Comparison of ENCODE assay signal across 19 cellular contexts in the genomic region with DNA sequence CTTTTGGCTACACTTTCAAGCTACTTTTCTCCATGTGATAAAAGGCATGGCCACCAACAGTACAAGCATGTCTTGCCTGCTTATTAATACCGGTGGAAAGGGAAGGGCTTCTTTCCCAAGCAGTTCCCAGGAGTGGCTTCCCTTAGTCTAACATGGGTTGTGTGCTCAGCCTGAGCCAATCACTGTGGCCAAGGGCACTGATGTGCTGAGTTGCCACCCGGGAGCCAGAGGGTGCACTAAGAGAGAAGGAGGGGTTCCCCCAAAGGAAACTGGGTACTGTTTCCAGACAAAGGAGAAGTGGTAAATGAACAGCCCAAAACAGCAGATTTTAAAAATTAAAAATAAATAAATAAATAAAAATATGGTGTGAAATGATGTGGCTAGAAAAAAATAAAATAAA.
"Had no signal": no experiment of that assay in that cellular context is flagged by ENCODE, and none has a peak within 500 bp of the region (broad histone marks: within the 10 kb centered on the region; RNA-seq: fewer than 3 reads in every experiment).

No MANE protein-coding gene starts in this region.

- H3K36me3 ChIP-seq: gastroesophageal sphincter, vagina had no signal

- ATAC-seq: activated CD4-positive, CD25-positive, alpha-beta regulatory T cell treated with anti-CD3 and anti-CD28 coated beads, Interleukin-2, amount 50 U/mL, for 24 hours; activated CD8-positive, alpha-beta memory T cell treated with anti-CD3 and anti-CD28 coated beads, Interleukin-2, amount 10 ng/mL, durations not matched to agents 7 days and 5 days; effector memory CD8-positive, alpha-beta T cell; gastroesophageal sphincter; natural killer cell treated with Interleukin-12 subunit alpha and Interleukin-12 subunit beta and Interleukin-15 and Interleukin-18, amount 100 ng/mL, for 72 hours had no signal

- H3K4me3 ChIP-seq: gastroesophageal sphincter, vagina had no signal

- H3K4me1 ChIP-seq: gastroesophageal sphincter, vagina had no signal

- DNase-seq: activated CD4-positive, alpha-beta T cell treated with anti-CD3 and anti-CD28 coated beads, Interleukin-2, amount 50 U/mL, for 4 hours; activated CD8-positive, alpha-beta memory T cell treated with anti-CD3 and anti-CD28 coated beads, Interleukin-2, amount 10 ng/mL, durations not matched to agents 7 days and 5 days; activated effector memory CD4-positive, alpha-beta T cell treated with Interleukin-2 at 50 U/mL for 16 hours; activated T-cell treated with anti-CD3 and anti-CD28 coated beads, Interleukin-2, amount 50 U/mL, for 24 hours; cerebellar nuclear complex; effector memory CD8-positive, alpha-beta T cell; hippocampal formation; occipital lobe; stimulated activated CD4-positive, alpha-beta T cell treated with anti-CD3 and anti-CD28 coated beads, Interleukin-4, amount 100 ng/mL, for 24 hours; T-helper 2 cell had no signal

- H3K9me3 Mint-ChIP-seq: activated T-cell treated with anti-CD3 and anti-CD28 coated beads, Interleukin-2, amount 50 U/mL, for 24 hours; dendritic cell treated with granulocyte-macrophage colony-stimulating factor and Interleukin-4, amounts not matched to agents 40 ng/mL and 50 ng/mL, for 4 days; effector memory CD8-positive, alpha-beta T cell; natural killer cell treated with Interleukin-12 subunit alpha and Interleukin-12 subunit beta and Interleukin-15 and Interleukin-18, amount 100 ng/mL, for 72 hours had no signal

- H3K4me3 Mint-ChIP-seq: activated CD8-positive, alpha-beta memory T cell treated with anti-CD3 and anti-CD28 coated beads, Interleukin-2, amount 10 ng/mL, durations not matched to agents 7 days and 5 days; activated naive CD8-positive, alpha-beta T cell; activated T-cell treated with anti-CD3 and anti-CD28 coated beads, Interleukin-2, amount 50 U/mL, for 24 hours; brain; dendritic cell treated with granulocyte-macrophage colony-stimulating factor and Interleukin-4, amounts not matched to agents 40 ng/mL and 50 ng/mL, for 4 days; effector memory CD8-positive, alpha-beta T cell; natural killer cell treated with Interleukin-12 subunit alpha and Interleukin-12 subunit beta and Interleukin-15 and Interleukin-18, amount 100 ng/mL, for 72 hours had no signal

- H3K27ac Mint-ChIP-seq: activated CD8-positive, alpha-beta memory T cell treated with anti-CD3 and anti-CD28 coated beads, Interleukin-2, amount 10 ng/mL, durations not matched to agents 7 days and 5 days; activated naive CD8-positive, alpha-beta T cell; activated T-cell treated with anti-CD3 and anti-CD28 coated beads, Interleukin-2, amount 50 U/mL, for 24 hours; brain; dendritic cell treated with granulocyte-macrophage colony-stimulating factor and Interleukin-4, amounts not matched to agents 40 ng/mL and 50 ng/mL, for 4 days; effector memory CD8-positive, alpha-beta T cell; natural killer cell treated with Interleukin-12 subunit alpha and Interleukin-12 subunit beta and Interleukin-15 and Interleukin-18, amount 100 ng/mL, for 72 hours had no signal

- H3K36me3 Mint-ChIP-seq: activated CD8-positive, alpha-beta memory T cell treated with anti-CD3 and anti-CD28 coated beads, Interleukin-2, amount 10 ng/mL, durations not matched to agents 7 days and 5 days; activated naive CD8-positive, alpha-beta T cell; brain; natural killer cell treated with Interleukin-12 subunit alpha and Interleukin-12 subunit beta and Interleukin-15 and Interleukin-18, amount 100 ng/mL, for 72 hours had no signal

- FAIRE-seq: TTC549 had no signal

- H3K9me3 ChIP-seq: gastroesophageal sphincter, vagina had no signal

- H3K27ac ChIP-seq: epithelial cell of prostate, gastroesophageal sphincter, vagina had no signal

- H3K4me1 Mint-ChIP-seq: activated CD8-positive, alpha-beta memory T cell treated with anti-CD3 and anti-CD28 coated beads, Interleukin-2, amount 10 ng/mL, durations not matched to agents 7 days and 5 days; brain had no signal

- H3K27me3 ChIP-seq: gastroesophageal sphincter, vagina had no signal
